2 cellular contexts compared by ENCODE assay signal in the genomic region with DNA sequence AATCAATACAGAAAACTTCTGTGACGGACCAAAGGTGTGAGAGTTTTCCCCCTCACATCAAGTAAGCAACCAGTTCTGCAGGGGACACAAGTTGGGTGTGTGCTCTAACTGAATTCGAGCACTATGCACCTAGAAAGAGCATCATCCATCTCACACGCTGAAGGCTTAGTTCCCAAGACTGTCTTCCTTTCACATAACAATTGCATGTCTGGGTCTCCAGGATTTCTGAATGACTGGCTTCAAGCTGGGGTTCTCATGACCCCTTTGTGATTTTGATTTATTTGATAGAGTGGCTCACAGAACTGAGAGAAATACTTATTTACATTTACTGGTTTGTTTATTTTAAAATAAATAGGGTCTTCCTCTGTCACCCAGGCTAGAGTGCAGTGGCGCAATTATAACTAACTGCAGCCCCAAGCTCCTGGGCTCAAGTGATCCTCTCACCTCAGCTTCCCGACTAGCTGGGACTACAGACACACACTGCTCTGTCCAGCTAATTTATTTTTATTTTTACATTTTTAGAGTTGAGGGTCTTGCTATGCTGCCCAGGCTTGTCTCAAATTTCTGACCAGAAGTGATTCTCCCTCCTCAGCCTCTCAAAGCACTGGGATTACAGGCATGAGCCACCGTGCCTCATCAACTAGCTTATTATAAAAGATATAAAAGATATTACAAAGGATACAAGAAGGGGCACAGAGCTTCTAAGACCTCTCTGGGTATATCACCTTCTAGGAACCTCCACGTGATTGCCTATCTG.
TF ChIP-seq lines count a peak whose summit lies in the region.

No MANE protein-coding gene starts in this region.

TF ChIP-seq in GM23338, 12 proteins besides CTCF, POLR2A, EP300 and RAD21 (continues in another document):
- TF ChIP-seq, protein P1, sequence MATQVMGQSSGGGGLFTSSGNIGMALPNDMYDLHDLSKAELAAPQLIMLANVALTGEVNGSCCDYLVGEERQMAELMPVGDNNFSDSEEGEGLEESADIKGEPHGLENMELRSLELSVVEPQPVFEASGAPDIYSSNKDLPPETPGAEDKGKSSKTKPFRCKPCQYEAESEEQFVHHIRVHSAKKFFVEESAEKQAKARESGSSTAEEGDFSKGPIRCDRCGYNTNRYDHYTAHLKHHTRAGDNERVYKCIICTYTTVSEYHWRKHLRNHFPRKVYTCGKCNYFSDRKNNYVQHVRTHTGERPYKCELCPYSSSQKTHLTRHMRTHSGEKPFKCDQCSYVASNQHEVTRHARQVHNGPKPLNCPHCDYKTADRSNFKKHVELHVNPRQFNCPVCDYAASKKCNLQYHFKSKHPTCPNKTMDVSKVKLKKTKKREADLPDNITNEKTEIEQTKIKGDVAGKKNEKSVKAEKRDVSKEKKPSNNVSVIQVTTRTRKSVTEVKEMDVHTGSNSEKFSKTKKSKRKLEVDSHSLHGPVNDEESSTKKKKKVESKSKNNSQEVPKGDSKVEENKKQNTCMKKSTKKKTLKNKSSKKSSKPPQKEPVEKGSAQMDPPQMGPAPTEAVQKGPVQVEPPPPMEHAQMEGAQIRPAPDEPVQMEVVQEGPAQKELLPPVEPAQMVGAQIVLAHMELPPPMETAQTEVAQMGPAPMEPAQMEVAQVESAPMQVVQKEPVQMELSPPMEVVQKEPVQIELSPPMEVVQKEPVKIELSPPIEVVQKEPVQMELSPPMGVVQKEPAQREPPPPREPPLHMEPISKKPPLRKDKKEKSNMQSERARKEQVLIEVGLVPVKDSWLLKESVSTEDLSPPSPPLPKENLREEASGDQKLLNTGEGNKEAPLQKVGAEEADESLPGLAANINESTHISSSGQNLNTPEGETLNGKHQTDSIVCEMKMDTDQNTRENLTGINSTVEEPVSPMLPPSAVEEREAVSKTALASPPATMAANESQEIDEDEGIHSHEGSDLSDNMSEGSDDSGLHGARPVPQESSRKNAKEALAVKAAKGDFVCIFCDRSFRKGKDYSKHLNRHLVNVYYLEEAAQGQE (IDR thresholded peaks at IDR 0.05; ENCODE audit: unreplicated experiment), result no peak
- TF ChIP-seq ZNF114 (CRISPR knock-in tag; IDR thresholded peaks at IDR 0.05) (no peak), EZH2 (IDR thresholded peaks at IDR 0.05; ENCODE audit: low read depth, unreplicated experiment) (no peak), STAT1 (IDR thresholded peaks at IDR 0.05; ENCODE audit: unreplicated experiment) (no peak), JUNB (IDR thresholded peaks at IDR 0.05; ENCODE audit: unreplicated experiment) (no peak)
- TF ChIP-seq, protein P2, sequence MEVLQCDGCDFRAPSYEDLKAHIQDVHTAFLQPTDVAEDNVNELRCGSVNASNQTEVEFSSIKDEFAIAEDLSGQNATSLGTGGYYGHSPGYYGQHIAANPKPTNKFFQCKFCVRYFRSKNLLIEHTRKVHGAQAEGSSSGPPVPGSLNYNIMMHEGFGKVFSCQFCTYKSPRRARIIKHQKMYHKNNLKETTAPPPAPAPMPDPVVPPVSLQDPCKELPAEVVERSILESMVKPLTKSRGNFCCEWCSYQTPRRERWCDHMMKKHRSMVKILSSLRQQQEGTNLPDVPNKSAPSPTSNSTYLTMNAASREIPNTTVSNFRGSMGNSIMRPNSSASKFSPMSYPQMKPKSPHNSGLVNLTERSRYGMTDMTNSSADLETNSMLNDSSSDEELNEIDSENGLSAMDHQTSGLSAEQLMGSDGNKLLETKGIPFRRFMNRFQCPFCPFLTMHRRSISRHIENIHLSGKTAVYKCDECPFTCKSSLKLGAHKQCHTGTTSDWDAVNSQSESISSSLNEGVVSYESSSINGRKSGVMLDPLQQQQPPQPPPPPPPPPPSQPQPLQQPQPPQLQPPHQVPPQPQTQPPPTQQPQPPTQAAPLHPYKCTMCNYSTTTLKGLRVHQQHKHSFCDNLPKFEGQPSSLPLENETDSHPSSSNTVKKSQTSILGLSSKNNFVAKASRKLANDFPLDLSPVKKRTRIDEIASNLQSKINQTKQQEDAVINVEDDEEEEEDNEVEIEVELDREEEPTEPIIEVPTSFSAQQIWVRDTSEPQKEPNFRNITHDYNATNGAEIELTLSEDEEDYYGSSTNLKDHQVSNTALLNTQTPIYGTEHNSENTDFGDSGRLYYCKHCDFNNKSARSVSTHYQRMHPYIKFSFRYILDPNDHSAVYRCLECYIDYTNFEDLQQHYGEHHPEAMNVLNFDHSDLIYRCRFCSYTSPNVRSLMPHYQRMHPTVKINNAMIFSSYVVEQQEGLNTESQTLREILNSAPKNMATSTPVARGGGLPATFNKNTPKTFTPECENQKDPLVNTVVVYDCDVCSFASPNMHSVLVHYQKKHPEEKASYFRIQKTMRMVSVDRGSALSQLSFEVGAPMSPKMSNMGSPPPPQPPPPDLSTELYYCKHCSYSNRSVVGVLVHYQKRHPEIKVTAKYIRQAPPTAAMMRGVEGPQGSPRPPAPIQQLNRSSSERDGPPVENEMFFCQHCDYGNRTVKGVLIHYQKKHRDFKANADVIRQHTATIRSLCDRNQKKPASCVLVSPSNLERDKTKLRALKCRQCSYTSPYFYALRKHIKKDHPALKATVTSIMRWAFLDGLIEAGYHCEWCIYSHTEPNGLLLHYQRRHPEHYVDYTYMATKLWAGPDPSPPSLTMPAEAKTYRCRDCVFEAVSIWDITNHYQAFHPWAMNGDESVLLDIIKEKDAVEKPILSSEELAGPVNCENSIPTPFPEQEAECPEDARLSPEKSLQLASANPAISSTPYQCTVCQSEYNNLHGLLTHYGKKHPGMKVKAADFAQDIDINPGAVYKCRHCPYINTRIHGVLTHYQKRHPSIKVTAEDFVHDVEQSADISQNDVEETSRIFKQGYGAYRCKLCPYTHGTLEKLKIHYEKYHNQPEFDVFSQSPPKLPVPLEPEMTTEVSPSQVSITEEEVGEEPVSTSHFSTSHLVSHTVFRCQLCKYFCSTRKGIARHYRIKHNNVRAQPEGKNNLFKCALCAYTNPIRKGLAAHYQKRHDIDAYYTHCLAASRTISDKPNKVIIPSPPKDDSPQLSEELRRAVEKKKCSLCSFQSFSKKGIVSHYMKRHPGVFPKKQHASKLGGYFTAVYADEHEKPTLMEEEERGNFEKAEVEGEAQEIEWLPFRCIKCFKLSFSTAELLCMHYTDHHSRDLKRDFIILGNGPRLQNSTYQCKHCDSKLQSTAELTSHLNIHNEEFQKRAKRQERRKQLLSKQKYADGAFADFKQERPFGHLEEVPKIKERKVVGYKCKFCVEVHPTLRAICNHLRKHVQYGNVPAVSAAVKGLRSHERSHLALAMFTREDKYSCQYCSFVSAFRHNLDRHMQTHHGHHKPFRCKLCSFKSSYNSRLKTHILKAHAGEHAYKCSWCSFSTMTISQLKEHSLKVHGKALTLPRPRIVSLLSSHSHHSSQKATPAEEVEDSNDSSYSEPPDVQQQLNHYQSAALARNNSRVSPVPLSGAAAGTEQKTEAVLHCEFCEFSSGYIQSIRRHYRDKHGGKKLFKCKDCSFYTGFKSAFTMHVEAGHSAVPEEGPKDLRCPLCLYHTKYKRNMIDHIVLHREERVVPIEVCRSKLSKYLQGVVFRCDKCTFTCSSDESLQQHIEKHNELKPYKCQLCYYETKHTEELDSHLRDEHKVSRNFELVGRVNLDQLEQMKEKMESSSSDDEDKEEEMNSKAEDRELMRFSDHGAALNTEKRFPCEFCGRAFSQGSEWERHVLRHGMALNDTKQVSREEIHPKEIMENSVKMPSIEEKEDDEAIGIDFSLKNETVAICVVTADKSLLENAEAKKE (CRISPR knock-in tag; IDR thresholded peaks at IDR 0.05), result peak; percentile 30; the same call in 1 of the 2 replicates
- TF ChIP-seq, protein P3, sequence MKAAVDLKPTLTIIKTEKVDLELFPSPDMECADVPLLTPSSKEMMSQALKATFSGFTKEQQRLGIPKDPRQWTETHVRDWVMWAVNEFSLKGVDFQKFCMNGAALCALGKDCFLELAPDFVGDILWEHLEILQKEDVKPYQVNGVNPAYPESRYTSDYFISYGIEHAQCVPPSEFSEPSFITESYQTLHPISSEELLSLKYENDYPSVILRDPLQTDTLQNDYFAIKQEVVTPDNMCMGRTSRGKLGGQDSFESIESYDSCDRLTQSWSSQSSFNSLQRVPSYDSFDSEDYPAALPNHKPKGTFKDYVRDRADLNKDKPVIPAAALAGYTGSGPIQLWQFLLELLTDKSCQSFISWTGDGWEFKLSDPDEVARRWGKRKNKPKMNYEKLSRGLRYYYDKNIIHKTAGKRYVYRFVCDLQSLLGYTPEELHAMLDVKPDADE (IDR thresholded peaks at IDR 0.05), result no peak

TF ChIP-seq in H1, 55 proteins besides CTCF, POLR2A, EP300 and RAD21:
- TF ChIP-seq POU5F1 (IDR thresholded peaks at IDR 0.05; ENCODE audit: low read depth, low read length) (no peak), CHD2 (IDR thresholded peaks at IDR 0.05; ENCODE audit: low read length) (no peak), NANOG (IDR thresholded peaks at IDR 0.05; ENCODE audit: insufficient read depth, low read depth, low read length, poor library complexity, severe bottlenecking) (peak; percentile 53), RFX5 (IDR thresholded peaks at IDR 0.05; ENCODE audit: borderline replicate concordance, low read depth, low read length) (no peak), FOSL1 (IDR thresholded peaks at IDR 0.05; ENCODE audit: insufficient read depth, low read depth, low read length) (no peak), SIRT6 (IDR thresholded peaks at IDR 0.05; ENCODE audit: low read length) (no peak), BRCA1 (IDR thresholded peaks at IDR 0.05; ENCODE audit: low read depth, low read length) (no peak), KDM1A (IDR thresholded peaks at IDR 0.05; ENCODE audit: borderline replicate concordance, low read length) (peak; percentile 60; the same call in 1 of the 2 replicates), SIX5 (IDR thresholded peaks at IDR 0.05; ENCODE audit: low read depth, low read length) (no peak), POLR2AphosphoS5 (IDR thresholded peaks at IDR 0.05; ENCODE audit: low read depth, low read length) (no peak), HDAC2 (IDR thresholded peaks at IDR 0.05; ENCODE audit: borderline replicate concordance in 1 of 2, low read depth in 2 of 2, low read length in 2 of 2) (peak in 1 of 2 experiments; percentile 24; a peak in 1 of 4 replicates)
- TF ChIP-seq, protein P4, sequence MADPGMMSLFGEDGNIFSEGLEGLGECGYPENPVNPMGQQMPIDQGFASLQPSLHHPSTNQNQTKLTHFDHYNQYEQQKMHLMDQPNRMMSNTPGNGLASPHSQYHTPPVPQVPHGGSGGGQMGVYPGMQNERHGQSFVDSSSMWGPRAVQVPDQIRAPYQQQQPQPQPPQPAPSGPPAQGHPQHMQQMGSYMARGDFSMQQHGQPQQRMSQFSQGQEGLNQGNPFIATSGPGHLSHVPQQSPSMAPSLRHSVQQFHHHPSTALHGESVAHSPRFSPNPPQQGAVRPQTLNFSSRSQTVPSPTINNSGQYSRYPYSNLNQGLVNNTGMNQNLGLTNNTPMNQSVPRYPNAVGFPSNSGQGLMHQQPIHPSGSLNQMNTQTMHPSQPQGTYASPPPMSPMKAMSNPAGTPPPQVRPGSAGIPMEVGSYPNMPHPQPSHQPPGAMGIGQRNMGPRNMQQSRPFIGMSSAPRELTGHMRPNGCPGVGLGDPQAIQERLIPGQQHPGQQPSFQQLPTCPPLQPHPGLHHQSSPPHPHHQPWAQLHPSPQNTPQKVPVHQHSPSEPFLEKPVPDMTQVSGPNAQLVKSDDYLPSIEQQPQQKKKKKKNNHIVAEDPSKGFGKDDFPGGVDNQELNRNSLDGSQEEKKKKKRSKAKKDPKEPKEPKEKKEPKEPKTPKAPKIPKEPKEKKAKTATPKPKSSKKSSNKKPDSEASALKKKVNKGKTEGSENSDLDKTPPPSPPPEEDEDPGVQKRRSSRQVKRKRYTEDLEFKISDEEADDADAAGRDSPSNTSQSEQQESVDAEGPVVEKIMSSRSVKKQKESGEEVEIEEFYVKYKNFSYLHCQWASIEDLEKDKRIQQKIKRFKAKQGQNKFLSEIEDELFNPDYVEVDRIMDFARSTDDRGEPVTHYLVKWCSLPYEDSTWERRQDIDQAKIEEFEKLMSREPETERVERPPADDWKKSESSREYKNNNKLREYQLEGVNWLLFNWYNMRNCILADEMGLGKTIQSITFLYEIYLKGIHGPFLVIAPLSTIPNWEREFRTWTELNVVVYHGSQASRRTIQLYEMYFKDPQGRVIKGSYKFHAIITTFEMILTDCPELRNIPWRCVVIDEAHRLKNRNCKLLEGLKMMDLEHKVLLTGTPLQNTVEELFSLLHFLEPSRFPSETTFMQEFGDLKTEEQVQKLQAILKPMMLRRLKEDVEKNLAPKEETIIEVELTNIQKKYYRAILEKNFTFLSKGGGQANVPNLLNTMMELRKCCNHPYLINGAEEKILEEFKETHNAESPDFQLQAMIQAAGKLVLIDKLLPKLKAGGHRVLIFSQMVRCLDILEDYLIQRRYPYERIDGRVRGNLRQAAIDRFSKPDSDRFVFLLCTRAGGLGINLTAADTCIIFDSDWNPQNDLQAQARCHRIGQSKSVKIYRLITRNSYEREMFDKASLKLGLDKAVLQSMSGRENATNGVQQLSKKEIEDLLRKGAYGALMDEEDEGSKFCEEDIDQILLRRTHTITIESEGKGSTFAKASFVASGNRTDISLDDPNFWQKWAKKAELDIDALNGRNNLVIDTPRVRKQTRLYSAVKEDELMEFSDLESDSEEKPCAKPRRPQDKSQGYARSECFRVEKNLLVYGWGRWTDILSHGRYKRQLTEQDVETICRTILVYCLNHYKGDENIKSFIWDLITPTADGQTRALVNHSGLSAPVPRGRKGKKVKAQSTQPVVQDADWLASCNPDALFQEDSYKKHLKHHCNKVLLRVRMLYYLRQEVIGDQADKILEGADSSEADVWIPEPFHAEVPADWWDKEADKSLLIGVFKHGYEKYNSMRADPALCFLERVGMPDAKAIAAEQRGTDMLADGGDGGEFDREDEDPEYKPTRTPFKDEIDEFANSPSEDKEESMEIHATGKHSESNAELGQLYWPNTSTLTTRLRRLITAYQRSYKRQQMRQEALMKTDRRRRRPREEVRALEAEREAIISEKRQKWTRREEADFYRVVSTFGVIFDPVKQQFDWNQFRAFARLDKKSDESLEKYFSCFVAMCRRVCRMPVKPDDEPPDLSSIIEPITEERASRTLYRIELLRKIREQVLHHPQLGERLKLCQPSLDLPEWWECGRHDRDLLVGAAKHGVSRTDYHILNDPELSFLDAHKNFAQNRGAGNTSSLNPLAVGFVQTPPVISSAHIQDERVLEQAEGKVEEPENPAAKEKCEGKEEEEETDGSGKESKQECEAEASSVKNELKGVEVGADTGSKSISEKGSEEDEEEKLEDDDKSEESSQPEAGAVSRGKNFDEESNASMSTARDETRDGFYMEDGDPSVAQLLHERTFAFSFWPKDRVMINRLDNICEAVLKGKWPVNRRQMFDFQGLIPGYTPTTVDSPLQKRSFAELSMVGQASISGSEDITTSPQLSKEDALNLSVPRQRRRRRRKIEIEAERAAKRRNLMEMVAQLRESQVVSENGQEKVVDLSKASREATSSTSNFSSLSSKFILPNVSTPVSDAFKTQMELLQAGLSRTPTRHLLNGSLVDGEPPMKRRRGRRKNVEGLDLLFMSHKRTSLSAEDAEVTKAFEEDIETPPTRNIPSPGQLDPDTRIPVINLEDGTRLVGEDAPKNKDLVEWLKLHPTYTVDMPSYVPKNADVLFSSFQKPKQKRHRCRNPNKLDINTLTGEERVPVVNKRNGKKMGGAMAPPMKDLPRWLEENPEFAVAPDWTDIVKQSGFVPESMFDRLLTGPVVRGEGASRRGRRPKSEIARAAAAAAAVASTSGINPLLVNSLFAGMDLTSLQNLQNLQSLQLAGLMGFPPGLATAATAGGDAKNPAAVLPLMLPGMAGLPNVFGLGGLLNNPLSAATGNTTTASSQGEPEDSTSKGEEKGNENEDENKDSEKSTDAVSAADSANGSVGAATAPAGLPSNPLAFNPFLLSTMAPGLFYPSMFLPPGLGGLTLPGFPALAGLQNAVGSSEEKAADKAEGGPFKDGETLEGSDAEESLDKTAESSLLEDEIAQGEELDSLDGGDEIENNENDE (IDR thresholded peaks at IDR 0.05; ENCODE audit: insufficient replicate concordance, low read length), result no peak
